13 cellular contexts compared by ENCODE assay signal in the genomic region with DNA sequence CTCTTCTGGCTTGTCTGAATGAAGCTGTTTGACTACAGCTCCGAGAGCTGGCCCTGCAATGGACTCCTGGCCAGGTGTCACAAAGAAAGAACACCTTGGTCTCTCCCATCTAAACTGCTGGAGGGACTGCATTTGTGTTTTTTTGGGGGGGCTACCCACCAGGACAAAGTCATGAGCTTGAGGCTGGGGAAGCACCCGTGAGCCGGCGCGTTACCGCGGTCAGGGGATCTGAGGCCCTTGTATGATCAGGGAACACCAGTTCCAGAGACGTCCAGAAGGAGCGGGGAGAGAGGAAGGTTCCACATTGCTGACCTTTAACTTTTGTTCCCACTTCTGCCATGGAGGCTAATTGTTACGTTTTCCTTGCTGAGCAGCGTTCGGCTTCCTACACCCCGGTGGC.
DNase-seq lines count a peak whose midpoint lies in the region; TF ChIP-seq lines count a peak whose summit lies in the region.
"Had no signal": no experiment of that assay in that cellular context is flagged by ENCODE, and none has a peak within 500 bp of the region (broad histone marks: within the 10 kb centered on the region; RNA-seq: fewer than 3 reads in every experiment).

No MANE protein-coding gene starts in this region.

- H3K9me3 ChIP-seq in BLaER1 treated with 17β-estradiol and CSF1 and Interleukin-3, amounts not matched to agents 10 nM and 100 nM (replicated peaks in 1 of 11) = peaks cover 0 to 19% (median 7%) of the 10 kb centered on the region in 11 experiments; a peak in 11 of 22 replicates
- H3K9me3 ChIP-seq: Caco-2, HAP-1 had no signal

- no peaks in the 10 kb centered on the region for H3K36me3 Mint-ChIP-seq in neural crest cell (ENCODE audit: low read depth)

- DNase-seq in MV-4-11 (lab: John Stamatoyannopoulos, UW) = peak; percentile 51
- DNase-seq in neural crest cell (ENCODE audit: low read depth, low spot score) = no peak
- DNase-seq in GM20000 (ENCODE audit: low spot score) = no peak
- DNase-seq in NCI-H510A treated with DMSO at 0.1 percent for 48 hours (lab: John Stamatoyannopoulos, UW) = no peak
- DNase-seq in stimulated activated CD4-positive, alpha-beta T cell treated with anti-CD3 and anti-CD28 coated beads, Interleukin-2, amount 100 ng/mL, for 24 hours = no peak
- DNase-seq: Caco-2; CD4-positive, alpha-beta T cell; DMS79; GF-D8 had no signal

- H3K4me2 ChIP-seq in BLaER1 treated with 17β-estradiol and CSF1 and Interleukin-3, amounts not matched to agents 10 nM and 100 nM = peak overlapping the region; percentile 73 to 94 (median 81)

- no peaks in the 10 kb centered on the region for H3K36me3 ChIP-seq in BLaER1 treated with 17β-estradiol and CSF1 and Interleukin-3, amounts not matched to agents 10 nM and 100 nM
- H3K36me3 ChIP-seq: HAP-1 had no signal

- no peak overlapping the region for H3K4me3 ChIP-seq in BLaER1 treated with 17β-estradiol and CSF1 and Interleukin-3, amounts not matched to agents 10 nM and 100 nM
- H3K4me3 ChIP-seq: HAP-1 had no signal

- peaks cover 9% of the 10 kb centered on the region for H3K4me1 Mint-ChIP-seq in neural crest cell

- peak overlapping the region in 6 of 11 experiments; percentile 30 to 85 (median 72); a peak in 10 of 22 replicates for H3K27ac ChIP-seq in BLaER1 treated with 17β-estradiol and CSF1 and Interleukin-3, amounts not matched to agents 10 nM and 100 nM
- H3K27ac ChIP-seq: C4-2B had no signal

- peaks cover 0 to 53% (median 0%) of the 10 kb centered on the region in 11 experiments; a peak in 5 of 22 replicates for H3K27me3 ChIP-seq in BLaER1 treated with 17β-estradiol and CSF1 and Interleukin-3, amounts not matched to agents 10 nM and 100 nM

- H3K4me3 Mint-ChIP-seq in neural crest cell = no peak overlapping the region
- H3K4me3 Mint-ChIP-seq: B cell; CD4-positive, alpha-beta T cell had no signal

- TF ChIP-seq CTCF in neural crest cell (conservative IDR thresholded peaks at IDR 0.05) (no peak), GM20000 (IDR thresholded peaks at IDR 0.05; ENCODE audit: extremely low read depth, missing control alignments) (no peak)

- H3K27ac Mint-ChIP-seq in neural crest cell (ENCODE audit: unreplicated experiment) = peak overlapping the region; percentile 43
- H3K27ac Mint-ChIP-seq: B cell; CD4-positive, alpha-beta T cell had no signal

- H3K27me3 Mint-ChIP-seq in neural crest cell (ENCODE audit: low read depth) = no peaks in the 10 kb centered on the region

- H3K9me3 Mint-ChIP-seq in neural crest cell = no peaks in the 10 kb centered on the region
- H3K9me3 Mint-ChIP-seq: CD4-positive, alpha-beta T cell had no signal

- H3K4me1 ChIP-seq in BLaER1 treated with 17β-estradiol and CSF1 and Interleukin-3, amounts not matched to agents 10 nM and 100 nM = peaks cover 37 to 51% (median 45%) of the 10 kb centered on the region in 10 experiments
- H3K4me1 ChIP-seq: Caco-2, HAP-1 had no signal

- peaks cover 0 to 13% (median 0%) of the 10 kb centered on the region in 11 experiments; a peak in 3 of 22 replicates for H4K20me1 ChIP-seq in BLaER1 treated with 17β-estradiol and CSF1 and Interleukin-3, amounts not matched to agents 10 nM and 100 nM

- peak overlapping the region in 6 of 11 experiments; percentile 16 to 69 (median 56); a peak in 6 of 22 replicates for H3K9ac ChIP-seq in BLaER1 treated with 17β-estradiol and CSF1 and Interleukin-3, amounts not matched to agents 10 nM and 100 nM
